11 cellular contexts compared by ENCODE assay signal in genomic region chr7:143038635-143039034, GRCh38. TPM values are rescaled to one million over a fixed set of nuclear protein-coding genes. Genes with fewer than 3 reads are reported as not detected.
"Had no signal": no experiment of that assay in that cellular context is flagged by ENCODE, and none has a peak within 500 bp of the region (broad histone marks: within the 10 kb centered on the region; RNA-seq: fewer than 3 reads in every experiment).

No MANE protein-coding gene starts in this region.

- H3K27ac Mint-ChIP-seq: HFFc6, IgD-negative memory B cell had no signal

- H3K36me3 ChIP-seq: HAP-1 had no signal

- H3K9me3 ChIP-seq: HAP-1 had no signal

- H3K4me3 Mint-ChIP-seq: HFFc6, IgD-negative memory B cell had no signal

- H3K4me1 ChIP-seq: HAP-1 had no signal

- H3K27ac ChIP-seq: GM23248, HL-60 had no signal

- H3K9ac ChIP-seq: GM23248 had no signal

- ATAC-seq: HCT116, HepG2 had no signal

- DNase-seq: GM23248, GOT3, H7, HFFc6 had no signal

- FAIRE-seq: HepG2 had no signal

- H2AFZ ChIP-seq: GM23248 had no signal

- H3K4me3 ChIP-seq: GM23248, HAP-1 had no signal

- H3K9me3 Mint-ChIP-seq: HFFc6 had no signal

RNA-seq across cellular contexts. Expression of gene OR9A2, which starts 11.7 kb away (rescaled TPM):
- total RNA-seq: GM23248, H4, H7, HepG2, HFFc6, HT1080 had no signal
- polyA plus RNA-seq: GM23248, HepG2, IgD-negative memory B cell had no signal

RNA-seq across cellular contexts. Expression of gene OR6V1, which starts 13.5 kb away (rescaled TPM):
- total RNA-seq: GM23248, H4, H7, HepG2, HFFc6, HT1080 had no signal
- polyA plus RNA-seq: GM23248, HepG2, IgD-negative memory B cell had no signal
